ENCODE assay signal across 14 cellular contexts in the genomic region with DNA sequence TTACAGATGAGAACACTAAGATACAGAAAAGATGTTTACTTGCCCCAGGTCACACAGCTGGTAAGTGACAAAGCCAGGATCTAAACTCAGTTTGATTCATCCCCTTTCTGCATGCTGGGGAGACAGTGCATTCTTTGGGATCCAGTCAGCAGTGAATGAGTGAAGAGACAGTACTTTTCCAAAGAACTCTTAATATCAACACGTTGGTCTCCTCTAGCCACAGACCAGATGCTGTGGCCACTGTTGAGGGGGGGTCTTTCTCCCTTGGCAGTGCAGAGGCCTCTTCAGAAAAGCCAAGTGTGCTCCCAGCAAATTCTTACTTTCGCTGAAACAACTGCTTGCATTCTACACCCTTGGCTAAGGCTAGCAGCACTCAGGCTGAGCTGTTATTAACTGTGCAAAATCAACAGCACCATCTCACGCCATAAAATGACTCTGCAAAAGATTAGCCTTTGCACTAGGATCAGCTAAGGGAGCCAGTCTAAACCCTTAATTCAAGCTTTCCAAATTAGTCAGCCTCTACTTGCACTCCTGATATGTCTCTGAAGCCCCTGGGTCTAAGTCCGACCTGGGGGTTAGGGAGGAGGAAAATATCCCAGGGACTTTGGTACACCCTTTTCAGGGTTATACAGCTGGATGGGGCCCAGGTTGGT. TPM values are rescaled to one million over a fixed set of nuclear protein-coding genes. Genes with fewer than 3 reads are reported as not detected.
DNase-seq lines count a peak whose midpoint lies in the region; ATAC-seq, FAIRE-seq and TF ChIP-seq lines count a peak whose summit lies in the region.
"Had no signal": no experiment of that assay in that cellular context is flagged by ENCODE, and none has a peak within 500 bp of the region (broad histone marks: within the 10 kb centered on the region; RNA-seq: fewer than 3 reads in every experiment).

No MANE protein-coding gene starts in this region.

- H3K9ac ChIP-seq in K562 (ENCODE audit: insufficient read depth in 1 of 2, low read depth in 2 of 2, low read length in 2 of 2) (no peak overlapping the region), kidney (ENCODE audit: low read length in 2 of 2) (no peak overlapping the region)

- no peak overlapping the region for H2AFZ ChIP-seq in K562 (ENCODE audit: low read depth, low read length)

- H3K4me3 ChIP-seq in K562 = no peak overlapping the region
- H3K4me3 ChIP-seq in kidney (ENCODE audit: low read length in 2 of 2) = no peak overlapping the region

- POLR2A ChIA-PET in K562 (lab: Yijun Ruan, JAX) (interaction anchor here (0.7 to 2.5 kb wide), 5 partner anchors 14 to 21 kb away, joined by 3 to 7 read pairs (median 3); no protein-coding TSS in a partner anchor), T-cell (lab: Charles Lee) (no interaction called here)

- no peaks in the 10 kb centered on the region for H3K9me1 ChIP-seq in K562 (ENCODE audit: control insufficient read depth, insufficient read depth, low read length)

- intact Hi-C loops in K562 (cut with micrococcal nuclease) (no loop called here), kidney (cut with DNase I) (no loop called here)

- H3K27ac Mint-ChIP-seq in T-cell (no peak overlapping the region), glutamatergic neuron (ENCODE audit: unreplicated experiment) (no peak overlapping the region)
- no peak overlapping the region for H3K27ac Mint-ChIP-seq in activated naive CD4-positive, alpha-beta T cell treated with anti-CD3 and anti-CD28 coated beads, Interleukin-2, amount 10 ng/mL, durations not matched to agents 7 days and 5 days
- H3K27ac Mint-ChIP-seq: natural killer cell treated with Interleukin-12 subunit alpha and Interleukin-12 subunit beta and Interleukin-15 and Interleukin-18, amount 100 ng/mL, for 72 hours had no signal

- TF ChIP-seq POLR2A in K562 (conservative IDR thresholded peaks at IDR 0.05) = no peak

- H3K27ac ChIP-seq in K562 (ENCODE audit: extremely low read depth, low read depth, low read length) (no peak overlapping the region), kidney (ENCODE audit: low read depth in 2 of 2, low read length in 2 of 2) (no peak overlapping the region)

- H4K20me1 ChIP-seq in K562 (replicated peaks; ENCODE audit: control insufficient read depth, insufficient read depth, low read length) = no peaks in the 10 kb centered on the region

- WGBS in K562 (ENCODE audit: insufficient coverage, low coverage, missing lambda C conversion rate) = 0% methylated on average over 4 of the region's 4 CpGs

- H3K9me3 Mint-ChIP-seq in T-cell (peaks cover 0 to 5% (median 0%) of the 10 kb centered on the region in 3 donors), glutamatergic neuron (ENCODE audit: unreplicated experiment) (peaks cover 5% of the 10 kb centered on the region)
- H3K9me3 Mint-ChIP-seq in activated naive CD4-positive, alpha-beta T cell treated with anti-CD3 and anti-CD28 coated beads, Interleukin-2, amount 10 ng/mL, durations not matched to agents 7 days and 5 days = no peaks in the 10 kb centered on the region
- H3K9me3 Mint-ChIP-seq: natural killer cell treated with Interleukin-12 subunit alpha and Interleukin-12 subunit beta and Interleukin-15 and Interleukin-18, amount 100 ng/mL, for 72 hours had no signal

- ATAC-seq in K562 = peak; percentile 72
- ATAC-seq in T-cell (replicated peaks in 1 of 4) = no peak
- ATAC-seq: natural killer cell treated with Interleukin-12 subunit alpha and Interleukin-12 subunit beta and Interleukin-15 and Interleukin-18, amount 100 ng/mL, for 72 hours had no signal

- in situ Hi-C loops in ACHN (cut with HindIII; ENCODE audit: low pct_ligation_motif_present, low pct_unique_long_range_greater_than_20kb, low sequenced_read_pairs) = no loop called here
- in situ Hi-C loops in K562 (cut with MboI) = no loop called here

- TF ChIP-seq EP300 in K562 (IDR thresholded peaks at IDR 0.05; ENCODE audit: low read length) = no peak

- H3K36me3 Mint-ChIP-seq in T-cell = no peaks in the 10 kb centered on the region
- H3K36me3 Mint-ChIP-seq in activated naive CD4-positive, alpha-beta T cell treated with anti-CD3 and anti-CD28 coated beads, Interleukin-2, amount 10 ng/mL, durations not matched to agents 7 days and 5 days = no peaks in the 10 kb centered on the region
- H3K36me3 Mint-ChIP-seq in glutamatergic neuron (ENCODE audit: unreplicated experiment) = peaks cover 15% of the 10 kb centered on the region

- H3K4me3 Mint-ChIP-seq in T-cell (no peak overlapping the region), glutamatergic neuron (ENCODE audit: unreplicated experiment) (no peak overlapping the region)
- H3K4me3 Mint-ChIP-seq in activated naive CD4-positive, alpha-beta T cell treated with anti-CD3 and anti-CD28 coated beads, Interleukin-2, amount 10 ng/mL, durations not matched to agents 7 days and 5 days = no peak overlapping the region
- H3K4me3 Mint-ChIP-seq: natural killer cell treated with Interleukin-12 subunit alpha and Interleukin-12 subunit beta and Interleukin-15 and Interleukin-18, amount 100 ng/mL, for 72 hours had no signal

- peaks cover 15 to 36% of the 10 kb centered on the region in 2 experiments; a peak in 3 of 5 replicates for H3K27me3 ChIP-seq in K562 (ENCODE audit: control insufficient read depth in 2 of 2, insufficient read depth in 2 of 2, low read length in 2 of 2)

- DNase-seq in ACHN (peak; percentile 62), HS-5 (ENCODE audit: low read depth) (peak; percentile 76), K562 (ENCODE audit: extremely low read depth in 1 of 4, low spot score in 3 of 4) (no peak), kidney tubule cell (ENCODE audit: low spot score) (peak; percentile 69), T-cell (no peak), kidney (no peak), glutamatergic neuron (no peak)
- no peak for DNase-seq in activated naive CD4-positive, alpha-beta T cell treated with anti-CD3 and anti-CD28 coated beads, Interleukin-2, amount 10 ng/mL, durations not matched to agents 7 days and 5 days
- DNase-seq: BE2C, H7, NCI-H1048 had no signal

- CTCF ChIA-PET in K562 (lab: Yijun Ruan, JAX; ENCODE audit: low intra/inter-chr PET ratio) = no interaction called here
- CTCF ChIA-PET in T-cell (lab: Charles Lee) = interaction anchor here in 1 of 2 donors (0.5 kb wide), 1 partner anchor 34 kb away, joined by 3 read pairs; no protein-coding TSS in a partner anchor
- CTCF ChIA-PET in activated naive CD4-positive, alpha-beta T cell treated with anti-CD3 and anti-CD28 coated beads, Interleukin-2, amount 10 ng/mL, durations not matched to agents 7 days and 5 days (lab: Charles Lee) = interaction anchor here (1.0 kb wide), 1 partner anchor 31 kb away, joined by 3 read pairs; no protein-coding TSS in a partner anchor

- no peaks in the 10 kb centered on the region for H3K9me3 ChIP-seq in K562 (replicated peaks; ENCODE audit: control insufficient read depth, insufficient read depth, low read depth, low read length)
- H3K9me3 ChIP-seq in kidney (ENCODE audit: control insufficient read depth in 1 of 2, low read length in 2 of 2) = peaks cover 0 to 4% of the 10 kb centered on the region in 2 donors
- H3K9me3 ChIP-seq: BE2C had no signal

- no TSS peak for BruUV-seq in K562 (replicated peaks; lab: Mats Ljungman, UMichigan)

- H3K79me2 ChIP-seq in K562 (ENCODE audit: control insufficient read depth, insufficient read depth, low read length) = no peaks in the 10 kb centered on the region

- H3K27me3 Mint-ChIP-seq in T-cell (peaks cover 51 to 67% of the 10 kb centered on the region in 2 donors), glutamatergic neuron (ENCODE audit: unreplicated experiment) (peaks cover 5% of the 10 kb centered on the region)
- H3K27me3 Mint-ChIP-seq in activated naive CD4-positive, alpha-beta T cell treated with anti-CD3 and anti-CD28 coated beads, Interleukin-2, amount 10 ng/mL, durations not matched to agents 7 days and 5 days = peaks cover 69% of the 10 kb centered on the region

- TF ChIP-seq RAD21 in K562 (CRISPR knock-in tag; conservative IDR thresholded peaks at IDR 0.05 in 1 of 2, IDR thresholded peaks at IDR 0.05 in 1 of 2) = peak in 1 of 2 experiments; percentile 34; a peak in 2 of 4 replicates

- no peak overlapping the region; the same call in 1 of the 2 replicates for H3K4me2 ChIP-seq in K562 (ENCODE audit: insufficient read depth, low read length)

- H3K4me1 ChIP-seq in K562 (replicated peaks in 1 of 2; ENCODE audit: control insufficient read depth in 2 of 2, insufficient read depth in 2 of 2, low read length in 2 of 2) (peaks cover 0 to 11% of the 10 kb centered on the region in 2 experiments; a peak in 1 of 5 replicates), kidney (ENCODE audit: control insufficient read depth in 1 of 2, insufficient read depth in 1 of 2, low read depth in 1 of 2, low read length in 2 of 2) (no peaks in the 10 kb centered on the region)
- H3K4me1 ChIP-seq: BE2C had no signal

- H3K36me3 ChIP-seq in K562 (ENCODE audit: control insufficient read depth, insufficient read depth, low read length) (no peaks in the 10 kb centered on the region), kidney (ENCODE audit: control insufficient read depth in 1 of 2, insufficient read depth in 2 of 2, low read length in 2 of 2) (no peaks in the 10 kb centered on the region)
- H3K36me3 ChIP-seq: BE2C had no signal

- TF ChIP-seq CTCF in K562 (IDR thresholded peaks at IDR 0.05 in 2 of 3, conservative IDR thresholded peaks at IDR 0.05 in 1 of 3; ENCODE audit: insufficient read depth in 2 of 3, low read depth in 1 of 3, low read length in 3 of 3) (0 out of 6 replicates have a peak, but pooled peaks of 1 of the 3 experiments have one; percentile 9), kidney (IDR thresholded peaks at IDR 0.05; ENCODE audit: borderline replicate concordance, extremely low read depth, insufficient read depth) (no peak), glutamatergic neuron (IDR thresholded peaks at IDR 0.05; ENCODE audit: partially characterized antibody, unreplicated experiment) (no peak)

- H3K4me1 Mint-ChIP-seq in T-cell (peaks cover 0 to 4% (median 2%) of the 10 kb centered on the region in 3 donors), glutamatergic neuron (ENCODE audit: low read depth, unreplicated experiment) (peaks cover 3% of the 10 kb centered on the region)
- H3K4me1 Mint-ChIP-seq in activated naive CD4-positive, alpha-beta T cell treated with anti-CD3 and anti-CD28 coated beads, Interleukin-2, amount 10 ng/mL, durations not matched to agents 7 days and 5 days = peaks cover 4% of the 10 kb centered on the region

- FAIRE-seq in K562 (lab: Jason Lieb, UNC) (peak; percentile 23), kidney (lab: Jason Lieb, UNC) (no peak)
- FAIRE-seq: endometrium had no signal

RNA-seq across cellular contexts. Expression of a gene that starts 4.8 kb away (rescaled TPM):
- not detected in 2 replicates for total RNA-seq in K562 (2011; cell fraction: chromatin; rRNA removed; ENCODE audit: low replicate concordance)
- total RNA-seq in K562 (2011; cell fraction: nucleolus; rRNA removed) = 0.33 TPM in 1 of 2 replicates, not detected in the other
- total RNA-seq in K562 (2011; cell fraction: nucleoplasm; rRNA removed) = not detected in 2 replicates
- not detected in 2 replicates for total RNA-seq in K562 (2014; rRNA removed)
- not detected in 2 replicates for total RNA-seq in K562 (2014; rRNA removed; fragmentation: Illumina TruSeq; extraction: Trizol)
- not detected in 2 replicates for total RNA-seq in K562 (2015; rRNA removed; fragmentation: Illumina TruSeq; extraction: Trizol)
- total RNA-seq in K562 (2021) = not detected in 2 replicates
- polyA plus RNA-seq in K562 (2011; rRNA removed) = 0.08 TPM in 1 of 2 replicates, not detected in the other
- polyA plus RNA-seq in K562 (2011; cell fraction: cytosol; rRNA removed) = 0.04 and 0.06 TPM in 2 replicates
- polyA plus RNA-seq in K562 (2011; cell fraction: nucleus; rRNA removed) = 0.10 TPM in 1 of 2 replicates, not detected in the other
- not detected in 2 replicates for polyA plus RNA-seq in K562 (2012)
- polyA plus RNA-seq in K562 (2014; fragmentation: Illumina TruSeq; extraction: Trizol) = not detected in 2 replicates
- not detected for polyA plus RNA-seq in K562 (2014; fragmentation: Nextera tagmentation; extraction: Ambion mirVana)
- not detected in 2 replicates for polyA plus RNA-seq in K562 (2014; rRNA removed)
- polyA minus RNA-seq in K562 (2011; rRNA and poly(A)+ RNA removed) = not detected in 2 replicates
- polyA minus RNA-seq in K562 (2011; cell fraction: cytosol; rRNA and poly(A)+ RNA removed) = not detected in 2 replicates
- polyA minus RNA-seq in K562 (2011; cell fraction: nucleus; rRNA and poly(A)+ RNA removed) = not detected in 2 replicates
- under 1 TPM in 1 of 5 donors, not detected in 4; 0.47 TPM for total RNA-seq in T-cell
- total RNA-seq in kidney = 15.4 TPM
- polyA plus RNA-seq in kidney (ENCODE audit: insufficient read depth, low read depth, low replicate concordance) = 17.7 TPM
- total RNA-seq in glutamatergic neuron (ENCODE audit: unreplicated experiment) = 1.1 TPM
- total RNA-seq: T-helper 1 cell treated with Interleukin-12 subunit alpha and Interleukin-12 subunit beta and Interleukin-4 antibody, amounts not matched to agents 30 ng/mL and 1 ng/mL, for 36 hours had no signal

RNA-seq across cellular contexts. Expression of a gene that starts 57.5 kb away (rescaled TPM):
- not detected in 2 replicates for total RNA-seq in K562 (2011; cell fraction: chromatin; rRNA removed; ENCODE audit: low replicate concordance)
- not detected in 2 replicates for total RNA-seq in K562 (2011; cell fraction: nucleolus; rRNA removed)
- not detected in 2 replicates for total RNA-seq in K562 (2011; cell fraction: nucleoplasm; rRNA removed)
- total RNA-seq in K562 (2014; rRNA removed) (not detected in 2 replicates), K562 (2014; rRNA removed; fragmentation: Illumina TruSeq; extraction: Trizol) (not detected in 2 replicates), K562 (2015; rRNA removed; fragmentation: Illumina TruSeq; extraction: Trizol) (not detected in 2 replicates), K562 (2021) (not detected in 2 replicates), T-cell (not detected), kidney (1.1 TPM), glutamatergic neuron (ENCODE audit: unreplicated experiment) (not detected)
- polyA plus RNA-seq in K562 (2011; rRNA removed) (not detected in 2 replicates), K562 (2014; fragmentation: Illumina TruSeq; extraction: Trizol) (not detected in 2 replicates), K562 (2014; fragmentation: Nextera tagmentation; extraction: Ambion mirVana) (not detected), K562 (2014; rRNA removed) (not detected in 2 replicates), kidney (ENCODE audit: insufficient read depth, low read depth, low replicate concordance) (59.0 TPM)
- polyA plus RNA-seq in K562 (2011; cell fraction: cytosol; rRNA removed) = not detected in 2 replicates
- polyA plus RNA-seq in K562 (2011; cell fraction: nucleus; rRNA removed) = not detected in 2 replicates
- not detected in 2 replicates for polyA plus RNA-seq in K562 (2012)
- polyA minus RNA-seq in K562 (2011; rRNA and poly(A)+ RNA removed) = 0.12 TPM in 1 of 2 replicates, not detected in the other
- not detected in 2 replicates for polyA minus RNA-seq in K562 (2011; cell fraction: cytosol; rRNA and poly(A)+ RNA removed)
- not detected in 2 replicates for polyA minus RNA-seq in K562 (2011; cell fraction: nucleus; rRNA and poly(A)+ RNA removed)
- total RNA-seq: H7; natural killer cell treated with Interleukin-12 subunit alpha and Interleukin-12 subunit beta and Interleukin-15 and Interleukin-18, amount 100 ng/mL, for 72 hours; T-helper 1 cell treated with Interleukin-12 subunit alpha and Interleukin-12 subunit beta and Interleukin-4 antibody, amounts not matched to agents 30 ng/mL and 1 ng/mL, for 36 hours had no signal

Comparison
In these comparisons a context has a peak if more than half of its experiments do, and no peak if none do; other contexts are left out.
1. DNase-seq: peak in ACHN (single experiment), HS-5 (single experiment) and kidney tubule cell (single experiment); none in K562 (0 of 4), T-cell (0 of 34), kidney (single experiment), activated naive CD4-positive, alpha-beta T cell treated with anti-CD3 and anti-CD28 coated beads, Interleukin-2, amount 10 ng/mL, durations not matched to agents 7 days and 5 days (single experiment) and glutamatergic neuron (single experiment).